8 cellular contexts compared by ENCODE assay signal in genomic region chr9:105405514-105406131, GRCh38. TPM values are rescaled to one million over a fixed set of nuclear protein-coding genes. Genes with fewer than 3 reads are reported as not detected.
DNase-seq lines count a peak whose midpoint lies in the region; ATAC-seq and TF ChIP-seq lines count a peak whose summit lies in the region.

No MANE protein-coding gene starts in this region.

- H3K9me3 ChIP-seq in adipocyte (ENCODE audit: control insufficient read depth, low read length) = peaks cover 3% of the 10 kb centered on the region
- H3K9me3 ChIP-seq in BE2C = no peaks in the 10 kb centered on the region

- H3K4me1 ChIP-seq in adipocyte (ENCODE audit: control insufficient read depth, insufficient read depth, low read length) (no peaks in the 10 kb centered on the region), BE2C (no peaks in the 10 kb centered on the region)

- no peaks in the 10 kb centered on the region for H3K36me3 ChIP-seq in adipocyte (ENCODE audit: control insufficient read depth, insufficient read depth, low read length, severe bottlenecking)
- H3K36me3 ChIP-seq in BE2C = no peaks in the 10 kb centered on the region

- no peak overlapping the region for H3K9ac ChIP-seq in adipocyte (ENCODE audit: low read length)

- H3K27me3 ChIP-seq in adipocyte (replicated peaks; ENCODE audit: control insufficient read depth, insufficient read depth, low read length) (no peaks in the 10 kb centered on the region), BE2C (no peaks in the 10 kb centered on the region; the same call in none of the 2 replicates)

- DNase-seq in NK-92 treated with Interleukin-12 subunit alpha and Interleukin-12 subunit beta, amount 100 ng/mL, for 24 hours (lab: John Stamatoyannopoulos, UW) = peak; percentile 63
- DNase-seq in NK-92 (lab: John Stamatoyannopoulos, UW; ENCODE audit: unreplicated experiment) = no peak
- DNase-seq in OCI-M1 (lab: John Stamatoyannopoulos, UW) = peak; percentile 94
- DNase-seq in adipocyte (ENCODE audit: low read depth) = peak; percentile 25
- DNase-seq in stimulated activated CD8-positive, alpha-beta memory T cell treated with anti-CD3 and anti-CD28 coated beads, Interleukin-4, amount 100 ng/mL, for 48 hours = peak; percentile 60
- no peak for DNase-seq in cerebellum (ENCODE audit: low spot score)
- no peak for DNase-seq in BE2C

- no peak for TF ChIP-seq CTCF in BE2C (IDR thresholded peaks at IDR 0.05; ENCODE audit: low read depth, low read length)

- H3K4me3 ChIP-seq in adipocyte (ENCODE audit: low read length) = no peak overlapping the region
- no peak overlapping the region for H3K4me3 ChIP-seq in BE2C (ENCODE audit: low read depth, low read length)

- peak; percentile 78 for ATAC-seq in HG03095 (IDR thresholded peaks at IDR 0.05; ENCODE audit: unreplicated experiment)

RNA-seq across cellular contexts. Expression of gene FSD1L, which starts 42.2 kb away (rescaled TPM):
- 71.7 TPM for total RNA-seq in cerebellum
- 2.3 TPM for polyA plus RNA-seq in BE2C (2012; ENCODE audit: insufficient read depth, insufficient read length, low read depth)

Comparison
In these comparisons a context has a peak if more than half of its experiments do, and no peak if none do; other contexts are left out.
1. DNase-seq: peak in NK-92 treated with Interleukin-12 subunit alpha and Interleukin-12 subunit beta, amount 100 ng/mL, for 24 hours (single experiment), OCI-M1 (single experiment), adipocyte (single experiment) and stimulated activated CD8-positive, alpha-beta memory T cell treated with anti-CD3 and anti-CD28 coated beads, Interleukin-4, amount 100 ng/mL, for 48 hours (single experiment); none in NK-92 (single experiment), cerebellum (single experiment) and BE2C (single experiment).